In the genomic region with DNA sequence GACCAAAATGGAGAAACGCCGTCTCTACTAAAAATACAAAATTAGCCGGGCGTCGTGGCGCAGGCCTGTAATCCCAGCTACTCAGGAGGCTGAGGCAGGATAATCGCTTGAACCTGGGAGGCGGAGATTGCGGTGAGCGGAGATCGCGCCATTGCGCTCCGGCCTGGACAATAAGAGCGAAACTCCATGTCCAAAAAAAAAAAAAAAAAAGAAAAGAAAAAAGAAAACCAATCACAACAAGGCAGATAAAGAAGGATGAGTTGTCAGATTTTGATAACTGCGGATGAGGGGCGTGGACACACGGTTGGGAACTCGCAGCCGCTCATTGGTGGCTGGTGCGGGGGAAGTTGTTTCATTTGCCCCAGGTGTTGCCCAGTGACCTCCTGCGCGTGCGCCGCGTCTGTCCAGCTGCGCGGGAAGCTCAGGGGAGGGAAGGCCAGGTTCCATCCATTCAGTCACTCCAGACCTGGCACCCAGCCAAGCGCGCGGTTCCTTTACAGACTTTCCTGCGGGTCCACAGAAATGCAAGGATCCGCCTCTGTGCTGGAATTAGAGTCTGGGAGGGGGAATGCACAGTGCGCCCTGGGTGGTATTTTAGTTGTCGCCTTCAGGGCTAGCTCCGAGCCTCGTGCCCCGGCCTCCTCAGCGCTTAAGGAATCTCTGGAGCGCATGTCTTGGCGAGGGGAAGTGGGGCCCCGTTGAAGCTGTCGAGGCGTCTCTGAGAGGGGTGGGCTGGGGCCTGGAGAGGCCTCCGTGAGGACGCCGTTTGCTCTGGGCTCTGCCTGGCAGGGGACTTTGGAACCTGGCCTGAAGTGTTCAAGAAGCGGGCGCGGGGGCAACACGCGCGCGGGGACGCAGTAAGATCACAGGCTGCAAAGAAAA, we compare ENCODE assay signal across 1 cellular context.
TF ChIP-seq lines count a peak whose summit lies in the region.

No MANE protein-coding gene starts in this region.

TF ChIP-seq in K562, 482 proteins besides CTCF, POLR2A, EP300 and RAD21 (continued from another document):
- TF ChIP-seq, protein P1, sequence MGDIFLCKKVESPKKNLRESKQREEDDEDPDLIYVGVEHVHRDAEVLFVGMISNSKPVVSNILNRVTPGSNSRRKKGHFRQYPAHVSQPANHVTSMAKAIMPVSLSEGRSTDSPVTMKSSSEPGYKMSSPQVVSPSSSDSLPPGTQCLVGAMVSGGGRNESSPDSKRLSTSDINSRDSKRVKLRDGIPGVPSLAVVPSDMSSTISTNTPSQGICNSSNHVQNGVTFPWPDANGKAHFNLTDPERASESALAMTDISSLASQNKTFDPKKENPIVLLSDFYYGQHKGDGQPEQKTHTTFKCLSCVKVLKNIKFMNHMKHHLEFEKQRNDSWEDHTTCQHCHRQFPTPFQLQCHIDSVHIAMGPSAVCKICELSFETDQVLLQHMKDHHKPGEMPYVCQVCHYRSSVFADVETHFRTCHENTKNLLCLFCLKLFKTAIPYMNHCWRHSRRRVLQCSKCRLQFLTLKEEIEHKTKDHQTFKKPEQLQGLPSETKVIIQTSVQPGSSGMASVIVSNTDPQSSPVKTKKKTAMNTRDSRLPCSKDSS (IDR thresholded peaks at IDR 0.05; ENCODE audit: low read depth, partially characterized antibody), result no peak
- TF ChIP-seq, protein P2, sequence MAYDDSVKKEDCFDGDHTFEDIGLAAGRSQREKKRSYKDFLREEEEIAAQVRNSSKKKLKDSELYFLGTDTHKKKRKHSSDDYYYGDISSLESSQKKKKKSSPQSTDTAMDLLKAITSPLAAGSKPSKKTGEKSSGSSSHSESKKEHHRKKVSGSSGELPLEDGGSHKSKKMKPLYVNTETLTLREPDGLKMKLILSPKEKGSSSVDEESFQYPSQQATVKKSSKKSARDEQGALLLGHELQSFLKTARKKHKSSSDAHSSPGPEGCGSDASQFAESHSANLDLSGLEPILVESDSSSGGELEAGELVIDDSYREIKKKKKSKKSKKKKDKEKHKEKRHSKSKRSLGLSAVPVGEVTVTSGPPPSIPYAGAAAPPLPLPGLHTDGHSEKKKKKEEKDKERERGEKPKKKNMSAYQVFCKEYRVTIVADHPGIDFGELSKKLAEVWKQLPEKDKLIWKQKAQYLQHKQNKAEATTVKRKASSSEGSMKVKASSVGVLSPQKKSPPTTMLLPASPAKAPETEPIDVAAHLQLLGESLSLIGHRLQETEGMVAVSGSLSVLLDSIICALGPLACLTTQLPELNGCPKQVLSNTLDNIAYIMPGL (CRISPR knock-in tag; IDR thresholded peaks at IDR 0.05), result 0 out of 2 replicates have a peak, but pooled peaks have one; percentile 16
- TF ChIP-seq MCM5 (IDR thresholded peaks at IDR 0.05; ENCODE audit: low read depth), result no peak
- peak; percentile 100 for TF ChIP-seq NFIC (IDR thresholded peaks at IDR 0.05)
- TF ChIP-seq CBFA2T3 (IDR thresholded peaks at IDR 0.05), result peak; percentile 34; the same call in 1 of the 2 replicates
- TF ChIP-seq, protein P3, sequence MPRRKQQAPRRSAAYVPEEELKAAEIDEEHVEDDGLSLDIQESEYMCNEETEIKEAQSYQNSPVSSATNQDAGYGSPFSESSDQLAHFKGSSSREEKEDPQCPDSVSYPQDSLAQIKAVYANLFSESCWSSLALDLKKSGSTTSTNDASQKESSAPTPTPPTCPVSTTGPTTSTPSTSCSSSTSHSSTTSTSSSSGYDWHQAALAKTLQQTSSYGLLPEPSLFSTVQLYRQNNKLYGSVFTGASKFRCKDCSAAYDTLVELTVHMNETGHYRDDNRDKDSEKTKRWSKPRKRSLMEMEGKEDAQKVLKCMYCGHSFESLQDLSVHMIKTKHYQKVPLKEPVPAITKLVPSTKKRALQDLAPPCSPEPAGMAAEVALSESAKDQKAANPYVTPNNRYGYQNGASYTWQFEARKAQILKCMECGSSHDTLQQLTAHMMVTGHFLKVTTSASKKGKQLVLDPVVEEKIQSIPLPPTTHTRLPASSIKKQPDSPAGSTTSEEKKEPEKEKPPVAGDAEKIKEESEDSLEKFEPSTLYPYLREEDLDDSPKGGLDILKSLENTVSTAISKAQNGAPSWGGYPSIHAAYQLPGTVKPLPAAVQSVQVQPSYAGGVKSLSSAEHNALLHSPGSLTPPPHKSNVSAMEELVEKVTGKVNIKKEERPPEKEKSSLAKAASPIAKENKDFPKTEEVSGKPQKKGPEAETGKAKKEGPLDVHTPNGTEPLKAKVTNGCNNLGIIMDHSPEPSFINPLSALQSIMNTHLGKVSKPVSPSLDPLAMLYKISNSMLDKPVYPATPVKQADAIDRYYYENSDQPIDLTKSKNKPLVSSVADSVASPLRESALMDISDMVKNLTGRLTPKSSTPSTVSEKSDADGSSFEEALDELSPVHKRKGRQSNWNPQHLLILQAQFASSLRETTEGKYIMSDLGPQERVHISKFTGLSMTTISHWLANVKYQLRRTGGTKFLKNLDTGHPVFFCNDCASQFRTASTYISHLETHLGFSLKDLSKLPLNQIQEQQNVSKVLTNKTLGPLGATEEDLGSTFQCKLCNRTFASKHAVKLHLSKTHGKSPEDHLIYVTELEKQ (CRISPR knock-in tag; IDR thresholded peaks at IDR 0.05), result peak; percentile 13; the same call in 1 of the 2 replicates
- peak; percentile 11; the same call in 1 of the 2 replicates for TF ChIP-seq NCOR1 (IDR thresholded peaks at IDR 0.05)
- TF ChIP-seq HDAC2 (IDR thresholded peaks at IDR 0.05), result peak; percentile 73; the same call in 1 of the 2 replicates
- no peak for TF ChIP-seq ZNF347 (CRISPR knock-in tag; IDR thresholded peaks at IDR 0.05; ENCODE audit: low read depth)
- TF ChIP-seq MEF2D (tag; conservative IDR thresholded peaks at IDR 0.05; ENCODE audit: low read depth), result 0 out of 2 replicates have a peak, but pooled peaks have one; percentile 14
- TF ChIP-seq SREBF1 (IDR thresholded peaks at IDR 0.05; ENCODE audit: borderline replicate concordance, low read depth, low read length), result no peak
- TF ChIP-seq, protein P4, sequence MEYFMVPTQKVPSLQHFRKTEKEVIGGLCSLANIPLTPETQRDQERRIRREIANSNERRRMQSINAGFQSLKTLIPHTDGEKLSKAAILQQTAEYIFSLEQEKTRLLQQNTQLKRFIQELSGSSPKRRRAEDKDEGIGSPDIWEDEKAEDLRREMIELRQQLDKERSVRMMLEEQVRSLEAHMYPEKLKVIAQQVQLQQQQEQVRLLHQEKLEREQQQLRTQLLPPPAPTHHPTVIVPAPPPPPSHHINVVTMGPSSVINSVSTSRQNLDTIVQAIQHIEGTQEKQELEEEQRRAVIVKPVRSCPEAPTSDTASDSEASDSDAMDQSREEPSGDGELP (CRISPR knock-in tag; IDR thresholded peaks at IDR 0.05; ENCODE audit: borderline replicate concordance), result peak; percentile 82; the same call in 1 of the 2 replicates
- TF ChIP-seq ZNF586 (CRISPR knock-in tag; conservative IDR thresholded peaks at IDR 0.05), result no peak
- TF ChIP-seq, protein P5, sequence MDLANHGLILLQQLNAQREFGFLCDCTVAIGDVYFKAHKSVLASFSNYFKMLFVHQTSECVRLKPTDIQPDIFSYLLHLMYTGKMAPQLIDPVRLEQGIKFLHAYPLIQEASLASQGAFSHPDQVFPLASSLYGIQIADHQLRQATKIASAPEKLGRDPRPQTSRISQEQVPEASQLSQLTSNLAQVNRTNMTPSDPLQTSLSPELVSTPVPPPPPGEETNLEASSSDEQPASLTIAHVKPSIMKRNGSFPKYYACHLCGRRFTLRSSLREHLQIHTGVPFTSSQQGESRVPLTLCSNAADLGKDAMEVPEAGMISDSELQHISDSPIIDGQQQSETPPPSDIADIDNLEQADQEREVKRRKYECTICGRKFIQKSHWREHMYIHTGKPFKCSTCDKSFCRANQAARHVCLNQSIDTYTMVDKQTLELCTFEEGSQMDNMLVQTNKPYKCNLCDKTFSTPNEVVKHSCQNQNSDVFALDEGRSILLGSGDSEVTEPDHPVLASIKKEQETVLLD (IDR thresholded peaks at IDR 0.05), result peak; percentile 90; the same call in 1 of the 2 replicates
- TF ChIP-seq, protein P6, sequence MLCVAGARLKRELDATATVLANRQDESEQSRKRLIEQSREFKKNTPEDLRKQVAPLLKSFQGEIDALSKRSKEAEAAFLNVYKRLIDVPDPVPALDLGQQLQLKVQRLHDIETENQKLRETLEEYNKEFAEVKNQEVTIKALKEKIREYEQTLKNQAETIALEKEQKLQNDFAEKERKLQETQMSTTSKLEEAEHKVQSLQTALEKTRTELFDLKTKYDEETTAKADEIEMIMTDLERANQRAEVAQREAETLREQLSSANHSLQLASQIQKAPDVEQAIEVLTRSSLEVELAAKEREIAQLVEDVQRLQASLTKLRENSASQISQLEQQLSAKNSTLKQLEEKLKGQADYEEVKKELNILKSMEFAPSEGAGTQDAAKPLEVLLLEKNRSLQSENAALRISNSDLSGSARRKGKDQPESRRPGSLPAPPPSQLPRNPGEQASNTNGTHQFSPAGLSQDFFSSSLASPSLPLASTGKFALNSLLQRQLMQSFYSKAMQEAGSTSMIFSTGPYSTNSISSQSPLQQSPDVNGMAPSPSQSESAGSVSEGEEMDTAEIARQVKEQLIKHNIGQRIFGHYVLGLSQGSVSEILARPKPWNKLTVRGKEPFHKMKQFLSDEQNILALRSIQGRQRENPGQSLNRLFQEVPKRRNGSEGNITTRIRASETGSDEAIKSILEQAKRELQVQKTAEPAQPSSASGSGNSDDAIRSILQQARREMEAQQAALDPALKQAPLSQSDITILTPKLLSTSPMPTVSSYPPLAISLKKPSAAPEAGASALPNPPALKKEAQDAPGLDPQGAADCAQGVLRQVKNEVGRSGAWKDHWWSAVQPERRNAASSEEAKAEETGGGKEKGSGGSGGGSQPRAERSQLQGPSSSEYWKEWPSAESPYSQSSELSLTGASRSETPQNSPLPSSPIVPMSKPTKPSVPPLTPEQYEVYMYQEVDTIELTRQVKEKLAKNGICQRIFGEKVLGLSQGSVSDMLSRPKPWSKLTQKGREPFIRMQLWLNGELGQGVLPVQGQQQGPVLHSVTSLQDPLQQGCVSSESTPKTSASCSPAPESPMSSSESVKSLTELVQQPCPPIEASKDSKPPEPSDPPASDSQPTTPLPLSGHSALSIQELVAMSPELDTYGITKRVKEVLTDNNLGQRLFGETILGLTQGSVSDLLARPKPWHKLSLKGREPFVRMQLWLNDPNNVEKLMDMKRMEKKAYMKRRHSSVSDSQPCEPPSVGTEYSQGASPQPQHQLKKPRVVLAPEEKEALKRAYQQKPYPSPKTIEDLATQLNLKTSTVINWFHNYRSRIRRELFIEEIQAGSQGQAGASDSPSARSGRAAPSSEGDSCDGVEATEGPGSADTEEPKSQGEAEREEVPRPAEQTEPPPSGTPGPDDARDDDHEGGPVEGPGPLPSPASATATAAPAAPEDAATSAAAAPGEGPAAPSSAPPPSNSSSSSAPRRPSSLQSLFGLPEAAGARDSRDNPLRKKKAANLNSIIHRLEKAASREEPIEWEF (CRISPR knock-in tag; IDR thresholded peaks at IDR 0.05), result 0 out of 2 replicates have a peak, but pooled peaks have one; percentile 36
- TF ChIP-seq KLF6 (CRISPR knock-in tag; IDR thresholded peaks at IDR 0.05; ENCODE audit: borderline replicate concordance), result no peak
- no peak for TF ChIP-seq FUS (optimal IDR thresholded peaks at IDR 0.05; ENCODE audit: low read depth, low read length)
- TF ChIP-seq ZNF384 (IDR thresholded peaks at IDR 0.05; ENCODE audit: low read depth, low read length), result no peak
- TF ChIP-seq ZNF316 (IDR thresholded peaks at IDR 0.05), result peak; percentile 66
- TF ChIP-seq CBFB (CRISPR knock-in tag; IDR thresholded peaks at IDR 0.05), result no peak
- peak; percentile 75 for TF ChIP-seq EP400 (IDR thresholded peaks at IDR 0.05)
- TF ChIP-seq NFIX (CRISPR knock-in tag; IDR thresholded peaks at IDR 0.05; ENCODE audit: low read depth), result peak; percentile 94
- TF ChIP-seq, protein P7, sequence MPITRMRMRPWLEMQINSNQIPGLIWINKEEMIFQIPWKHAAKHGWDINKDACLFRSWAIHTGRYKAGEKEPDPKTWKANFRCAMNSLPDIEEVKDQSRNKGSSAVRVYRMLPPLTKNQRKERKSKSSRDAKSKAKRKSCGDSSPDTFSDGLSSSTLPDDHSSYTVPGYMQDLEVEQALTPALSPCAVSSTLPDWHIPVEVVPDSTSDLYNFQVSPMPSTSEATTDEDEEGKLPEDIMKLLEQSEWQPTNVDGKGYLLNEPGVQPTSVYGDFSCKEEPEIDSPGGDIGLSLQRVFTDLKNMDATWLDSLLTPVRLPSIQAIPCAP (CRISPR knock-in tag; IDR thresholded peaks at IDR 0.05; ENCODE audit: borderline replicate concordance), result peak; percentile 76; the same call in 1 of the 2 replicates
- no peak for TF ChIP-seq SAFB2 (IDR thresholded peaks at IDR 0.05; ENCODE audit: borderline replicate concordance, low read depth, low read length, severe bottlenecking)
- no peak for TF ChIP-seq BRD9 (IDR thresholded peaks at IDR 0.05; ENCODE audit: low read depth, partially characterized antibody)
- 0 out of 2 replicates have a peak, but pooled peaks have one; percentile 26 for TF ChIP-seq ARID1B (IDR thresholded peaks at IDR 0.05)
- TF ChIP-seq, protein P8, sequence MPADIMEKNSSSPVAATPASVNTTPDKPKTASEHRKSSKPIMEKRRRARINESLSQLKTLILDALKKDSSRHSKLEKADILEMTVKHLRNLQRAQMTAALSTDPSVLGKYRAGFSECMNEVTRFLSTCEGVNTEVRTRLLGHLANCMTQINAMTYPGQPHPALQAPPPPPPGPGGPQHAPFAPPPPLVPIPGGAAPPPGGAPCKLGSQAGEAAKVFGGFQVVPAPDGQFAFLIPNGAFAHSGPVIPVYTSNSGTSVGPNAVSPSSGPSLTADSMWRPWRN (IDR thresholded peaks at IDR 0.05; ENCODE audit: low read depth), result no peak
- peak; percentile 26; the same call in 1 of the 2 replicates for TF ChIP-seq LCOR (CRISPR knock-in tag; IDR thresholded peaks at IDR 0.05)
- TF ChIP-seq, protein P9, sequence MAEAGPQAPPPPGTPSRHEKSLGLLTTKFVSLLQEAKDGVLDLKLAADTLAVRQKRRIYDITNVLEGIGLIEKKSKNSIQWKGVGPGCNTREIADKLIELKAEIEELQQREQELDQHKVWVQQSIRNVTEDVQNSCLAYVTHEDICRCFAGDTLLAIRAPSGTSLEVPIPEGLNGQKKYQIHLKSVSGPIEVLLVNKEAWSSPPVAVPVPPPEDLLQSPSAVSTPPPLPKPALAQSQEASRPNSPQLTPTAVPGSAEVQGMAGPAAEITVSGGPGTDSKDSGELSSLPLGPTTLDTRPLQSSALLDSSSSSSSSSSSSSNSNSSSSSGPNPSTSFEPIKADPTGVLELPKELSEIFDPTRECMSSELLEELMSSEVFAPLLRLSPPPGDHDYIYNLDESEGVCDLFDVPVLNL (CRISPR knock-in tag; IDR thresholded peaks at IDR 0.05; ENCODE audit: low read depth), result 0 out of 2 replicates have a peak, but pooled peaks have one; percentile 25
- no peak for TF ChIP-seq POLR2G (IDR thresholded peaks at IDR 0.05; ENCODE audit: low read depth, low read length)
- peak; percentile 11; the same call in 1 of the 2 replicates for TF ChIP-seq ZNF175 (CRISPR knock-in tag; IDR thresholded peaks at IDR 0.05; ENCODE audit: low read depth)
- TF ChIP-seq DIDO1 (tag; IDR thresholded peaks at IDR 0.05; ENCODE audit: low read depth), result no peak
- TF ChIP-seq YY1 (IDR thresholded peaks at IDR 0.05; ENCODE audit: borderline replicate concordance in 1 of 3, control insufficient read depth in 1 of 3, extremely low read depth in 1 of 3, insufficient read depth in 3 of 3, insufficient read length in 1 of 3, insufficient replicate concordance in 2 of 3, low read depth in 1 of 3, low read length in 2 of 3), result peak in 1 of 3 experiments; percentile 7
